21 cellular contexts compared by ENCODE assay signal in the genomic region with DNA sequence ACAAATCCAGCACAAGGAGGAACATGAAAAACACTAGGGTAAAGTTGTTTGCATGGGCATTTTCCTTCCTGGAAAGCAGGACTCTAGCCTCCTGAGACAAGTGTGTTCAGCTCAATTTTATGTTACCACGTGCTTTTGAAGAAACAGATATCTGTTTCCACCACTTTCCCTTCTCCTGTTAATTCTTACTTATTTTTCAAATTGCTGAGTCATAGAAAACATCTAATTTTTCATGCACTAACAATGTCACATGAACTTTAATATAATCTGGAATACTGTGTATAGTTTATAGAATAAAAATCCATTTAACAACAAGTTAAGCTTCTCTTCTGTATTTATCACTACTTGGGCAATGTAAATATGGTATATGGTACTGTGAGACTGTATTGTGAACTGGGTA.
DNase-seq lines count a peak whose midpoint lies in the region; ATAC-seq, FAIRE-seq and TF ChIP-seq lines count a peak whose summit lies in the region.
"Had no signal": no experiment of that assay in that cellular context is flagged by ENCODE, and none has a peak within 500 bp of the region (broad histone marks: within the 10 kb centered on the region; RNA-seq: fewer than 3 reads in every experiment).

No MANE protein-coding gene starts in this region.

- H3K56ac ChIP-seq in IMR-90 (ENCODE audit: extremely low read depth, insufficient read depth, low read length) = no peak overlapping the region

- intact Hi-C loops in IMR-90 (cut with micrococcal nuclease) = loop anchor here (5.0 kb wide), 1 partner anchor 152 kb away; no protein-coding TSS in a partner anchor
- intact Hi-C loops in K562 (cut with micrococcal nuclease) = no loop called here

- H3K14ac ChIP-seq in IMR-90 (replicated peaks; ENCODE audit: low read depth, low read length) = no peak overlapping the region

- H4K8ac ChIP-seq in IMR-90 (ENCODE audit: low read depth in 2 of 2, low read length in 2 of 2) = no peak overlapping the region

- H3K4ac ChIP-seq in IMR-90 (ENCODE audit: low read depth, low read length) = no peak overlapping the region

- H3K36me3 ChIP-seq in DND-41 (ENCODE audit: insufficient read depth, low read length) (peaks cover 89% of the 10 kb centered on the region), IMR-90 (ENCODE audit: control insufficient read depth, insufficient read depth, low read length) (no peaks in the 10 kb centered on the region), K562 (ENCODE audit: control insufficient read depth, insufficient read depth, low read length) (no peaks in the 10 kb centered on the region)

- POLR2A ChIA-PET in A549 (lab: Yijun Ruan, JAX) (no interaction called here), IMR-90 (lab: Charles Lee; ENCODE audit: unreplicated experiment) (interaction anchor here (0.6 kb wide), 1 partner anchor 1446 kb away, joined by 7 read pairs; no protein-coding TSS in a partner anchor), K562 (lab: Yijun Ruan, JAX) (no interaction called here)

- no peak overlapping the region for H2AFZ ChIP-seq in DND-41 (ENCODE audit: low read depth, low read length)
- H2AFZ ChIP-seq in IMR-90 (replicated peaks; ENCODE audit: low read length, poor library complexity) = no peak overlapping the region
- H2AFZ ChIP-seq in K562 (ENCODE audit: low read depth, low read length) = no peak overlapping the region
- H2AFZ ChIP-seq: GM23248 had no signal

- H3K9me3 ChIP-seq in A549 (no peaks in the 10 kb centered on the region), DND-41 (ENCODE audit: insufficient read depth, low read length, severe bottlenecking) (no peaks in the 10 kb centered on the region), IMR-90 (ENCODE audit: control insufficient read depth, insufficient read depth, low read length) (no peaks in the 10 kb centered on the region), K562 (replicated peaks; ENCODE audit: control insufficient read depth, insufficient read depth, low read depth, low read length) (no peaks in the 10 kb centered on the region)
- H3K9me3 ChIP-seq: Caco-2 had no signal

- TF ChIP-seq RAD21 in A549 (conservative IDR thresholded peaks at IDR 0.05 in 1 of 2, IDR thresholded peaks at IDR 0.05 in 1 of 2) (no peak), IMR-90 (IDR thresholded peaks at IDR 0.05; ENCODE audit: low read length) (no peak), K562 (CRISPR knock-in tag; conservative IDR thresholded peaks at IDR 0.05 in 1 of 2, IDR thresholded peaks at IDR 0.05 in 1 of 2) (no peak)

- H3K23ac ChIP-seq in IMR-90 (ENCODE audit: low read depth, low read length) = no peak overlapping the region

- H3K9ac ChIP-seq in DND-41 (ENCODE audit: low read depth, low read length) (no peak overlapping the region), IMR-90 (ENCODE audit: low read depth, low read length) (no peak overlapping the region), K562 (ENCODE audit: insufficient read depth in 1 of 2, low read depth in 2 of 2, low read length in 2 of 2) (no peak overlapping the region)
- H3K9ac ChIP-seq: BLaER1, GM23248 had no signal

- H2BK15ac ChIP-seq in IMR-90 (ENCODE audit: low read depth, low read length) = no peak overlapping the region

- H3K27ac ChIP-seq in A549 = peak overlapping the region; percentile 29 to 76; a peak in 4 of 6 replicates
- H3K27ac ChIP-seq in DND-41 (ENCODE audit: low read length) = 0 out of 2 replicates have a peak overlapping the region, but pooled peaks have one; percentile 41
- H3K27ac ChIP-seq in IMR-90 (ENCODE audit: insufficient read depth, low read length) = no peak overlapping the region
- no peak overlapping the region for H3K27ac ChIP-seq in K562 (ENCODE audit: extremely low read depth, low read depth, low read length)
- H3K27ac ChIP-seq: BLaER1, C4-2B had no signal

- H4K20me1 ChIP-seq in DND-41 (ENCODE audit: insufficient read depth, low read length) (no peaks in the 10 kb centered on the region), IMR-90 (ENCODE audit: insufficient read depth, low read length) (no peaks in the 10 kb centered on the region), K562 (replicated peaks; ENCODE audit: control insufficient read depth, insufficient read depth, low read length) (no peaks in the 10 kb centered on the region)
- H4K20me1 ChIP-seq: BLaER1 had no signal

- H2BK20ac ChIP-seq in IMR-90 (ENCODE audit: low read depth, low read length) = no peak overlapping the region

- no peak overlapping the region for H2AK9ac ChIP-seq in IMR-90 (replicated peaks; ENCODE audit: low read depth, low read length, poor library complexity)

- no peak for DNase-seq in A549 (ENCODE audit: low read depth in 1 of 2, low spot score in 1 of 2)
- no peak for DNase-seq in DND-41
- no peak for DNase-seq in IMR-90
- DNase-seq in K562 (ENCODE audit: extremely low read depth in 1 of 4, low spot score in 3 of 4) = no peak
- no peak for DNase-seq in GF-D8 (lab: John Stamatoyannopoulos, UW)
- no peak for DNase-seq in occipital lobe (lab: John Stamatoyannopoulos, UW)
- no peak for DNase-seq in activated CD4-positive, alpha-beta T cell treated with anti-CD3 and anti-CD28 coated beads, Interleukin-2, amount 50 U/mL, for 4 hours
- no peak for DNase-seq in dedifferentiated amniotic fluid mesenchymal stem cell (ENCODE audit: extremely low spot score)
- DNase-seq: Caco-2; CD4-positive, CD25-positive, alpha-beta regulatory T cell; CD8-positive, alpha-beta T cell; DMS153; H7; HCEC 1CT had no signal

- no peaks in the 10 kb centered on the region for H3K79me1 ChIP-seq in IMR-90 (ENCODE audit: low read depth in 1 of 2, low read length in 2 of 2)

- H3K4me1 ChIP-seq in A549 (peaks cover 23% of the 10 kb centered on the region), DND-41 (ENCODE audit: insufficient read depth, low read length) (no peaks in the 10 kb centered on the region), IMR-90 (ENCODE audit: control insufficient read depth, insufficient read depth, low read length) (peaks cover 6% of the 10 kb centered on the region), K562 (replicated peaks in 1 of 2; ENCODE audit: control insufficient read depth in 2 of 2, insufficient read depth in 2 of 2, low read length in 2 of 2) (no peaks in the 10 kb centered on the region)
- H3K4me1 ChIP-seq: Caco-2 had no signal

- no peak for TF ChIP-seq POLR2A in A549 (IDR thresholded peaks at IDR 0.05; ENCODE audit: low read length)
- no peak for TF ChIP-seq POLR2A in IMR-90 (IDR thresholded peaks at IDR 0.05; ENCODE audit: low read depth, low read length)
- no peak for TF ChIP-seq POLR2A in K562 (conservative IDR thresholded peaks at IDR 0.05)

- no peak overlapping the region for H4K5ac ChIP-seq in IMR-90 (ENCODE audit: low read depth, low read length)

- no peak overlapping the region for H3K18ac ChIP-seq in IMR-90 (ENCODE audit: low read depth, low read length)

- H3K9me1 ChIP-seq in IMR-90 (ENCODE audit: insufficient read depth, low read length) (no peaks in the 10 kb centered on the region; the same call in 1 of the 2 replicates), K562 (ENCODE audit: control insufficient read depth, insufficient read depth, low read length) (no peaks in the 10 kb centered on the region)

- no peak overlapping the region for H4K91ac ChIP-seq in IMR-90 (ENCODE audit: insufficient read depth, low read depth, low read length)

- no peak for TF ChIP-seq CTCF in A549 (IDR thresholded peaks at IDR 0.05)
- no peak for TF ChIP-seq CTCF in DND-41 (IDR thresholded peaks at IDR 0.05; ENCODE audit: borderline replicate concordance, extremely low read depth, low read length, poor library complexity, severe bottlenecking)
- no peak for TF ChIP-seq CTCF in IMR-90 (conservative IDR thresholded peaks at IDR 0.05; ENCODE audit: low read depth, low read length)
- no peak for TF ChIP-seq CTCF in K562 (IDR thresholded peaks at IDR 0.05 in 2 of 3, conservative IDR thresholded peaks at IDR 0.05 in 1 of 3; ENCODE audit: insufficient read depth in 2 of 3, low read depth in 1 of 3, low read length in 3 of 3)

- no peak for TF ChIP-seq EP300 in A549 (IDR thresholded peaks at IDR 0.05)
- no peak for TF ChIP-seq EP300 in K562 (IDR thresholded peaks at IDR 0.05; ENCODE audit: low read length)

- WGBS in A549 (ENCODE audit: missing lambda C conversion rate) = 68% methylated on average over 1 of the region's 1 CpG
- no CpG with 5 or more reads among the region's 1 CpG for WGBS in IMR-90 (ENCODE audit: extremely low coverage in 2 of 2, insufficient read length in 1 of 2), 2 experiments
- WGBS in K562 (ENCODE audit: insufficient coverage, low coverage, missing lambda C conversion rate) = 29% methylated on average over 1 of the region's 1 CpG

- no peak overlapping the region; the same call in 2 of the 3 replicates for H3K4me2 ChIP-seq in A549
- H3K4me2 ChIP-seq in DND-41 (ENCODE audit: insufficient read depth, low read length) = no peak overlapping the region
- H3K4me2 ChIP-seq in IMR-90 (ENCODE audit: low read depth, low read length) = no peak overlapping the region
- no peak overlapping the region for H3K4me2 ChIP-seq in K562 (ENCODE audit: insufficient read depth, low read length)
- H3K4me2 ChIP-seq: BLaER1 had no signal

- H3K79me2 ChIP-seq in DND-41 (ENCODE audit: insufficient read depth, low read length) (peaks cover 39% of the 10 kb centered on the region), K562 (ENCODE audit: control insufficient read depth, insufficient read depth, low read length) (no peaks in the 10 kb centered on the region)

- ATAC-seq in A549 (no peak), DND-41 (ENCODE audit: insufficient read depth, low read depth) (no peak), IMR-90 (ENCODE audit: low read depth) (no peak), K562 (no peak)
- ATAC-seq: CD8-positive, alpha-beta T cell; GM12878 had no signal

- no peak overlapping the region for H2BK5ac ChIP-seq in IMR-90 (ENCODE audit: low read depth, low read length, poor library complexity, severe bottlenecking)

- dilution Hi-C loops in IMR-90 (cut with HindIII; ENCODE audit: low sequenced_read_pairs, unreplicated experiment) = no loop called here

- in situ Hi-C loops in IMR-90 (cut with MboI; ENCODE audit: low sequenced_read_pairs) (no loop called here), K562 (cut with MboI) (no loop called here)

- CTCF ChIA-PET in A549 (lab: Yijun Ruan, JAX) (interaction anchor here (0.6 to 2.2 kb wide), 4 partner anchors 9 to 1317 kb away, joined by 3 to 8 read pairs (median 3); no protein-coding TSS in a partner anchor), IMR-90 (lab: Yijun Ruan, JAX) (interaction anchor here (0.6 kb wide), 1 partner anchor 33 kb away, joined by 5 read pairs; no protein-coding TSS in a partner anchor), K562 (lab: Yijun Ruan, JAX; ENCODE audit: low intra/inter-chr PET ratio) (no interaction called here)

- H3K27me3 ChIP-seq in DND-41 (ENCODE audit: insufficient read depth, low read length, poor library complexity) = no peaks in the 10 kb centered on the region
- H3K27me3 ChIP-seq in IMR-90 (ENCODE audit: control insufficient read depth, insufficient read depth, low read length) = no peaks in the 10 kb centered on the region
- no peaks in the 10 kb centered on the region for H3K27me3 ChIP-seq in K562 (ENCODE audit: control insufficient read depth in 2 of 2, insufficient read depth in 2 of 2, low read length in 2 of 2)
- H3K27me3 ChIP-seq: BLaER1 had no signal

- no peak overlapping the region for H2BK120ac ChIP-seq in IMR-90 (ENCODE audit: low read depth, low read length)

- H2AK5ac ChIP-seq in IMR-90 (ENCODE audit: low read depth, low read length) = no peak overlapping the region

- no TSS peak for BruUV-seq in IMR-90 (replicated peaks; lab: Mats Ljungman, UMichigan)
- BruUV-seq in K562 (replicated peaks; lab: Mats Ljungman, UMichigan) = no TSS peak

- H3K4me3 ChIP-seq in A549 = no peak overlapping the region
- H3K4me3 ChIP-seq in DND-41 (ENCODE audit: low read depth in 1 of 2, low read length in 2 of 2) = no peak overlapping the region
- H3K4me3 ChIP-seq in IMR-90 (ENCODE audit: insufficient read depth, low read depth, low read length) = no peak overlapping the region
- no peak overlapping the region for H3K4me3 ChIP-seq in K562
- H3K4me3 ChIP-seq: BLaER1, GM12878, GM23248 had no signal

- no peak for FAIRE-seq in A549 (lab: Jason Lieb, UNC)
- no peak for FAIRE-seq in K562 (lab: Jason Lieb, UNC)
- FAIRE-seq: G401.6, GM12878, GM19239, H1 had no signal

Comparison
In these comparisons a context has a peak if more than half of its experiments do, and no peak if none do; other contexts are left out.
1. H3K27ac ChIP-seq: peak in A549 (2 of 2) and DND-41 (single experiment); none in IMR-90 (single experiment) and K562 (single experiment).
2. Of the 35 proteins assayed by ChIP-seq in both K562 and A549: peak only in K562: none; only in A549: none; in both: MAFK; in neither: 34.